8 cellular contexts compared by ENCODE assay signal in the genomic region with DNA sequence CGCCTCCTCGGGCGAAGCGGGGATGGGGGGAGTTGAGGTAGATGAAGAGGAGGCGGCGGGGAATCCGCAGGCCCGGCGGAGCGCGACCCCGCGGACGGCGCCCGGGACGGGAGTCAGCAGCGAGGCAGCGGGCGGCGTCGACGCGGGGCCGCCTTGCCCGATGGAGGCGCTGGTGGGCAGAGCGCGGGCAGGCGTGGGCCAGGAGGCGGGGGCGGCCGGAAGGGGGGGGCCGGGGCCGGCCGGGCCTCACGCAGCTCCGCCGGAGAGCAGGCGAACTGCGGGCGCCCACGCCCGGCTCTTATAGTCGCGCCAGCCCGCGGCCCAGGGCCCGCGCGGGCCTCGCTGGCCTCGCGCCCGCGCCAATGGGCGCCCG. TPM values are rescaled to one million over a fixed set of nuclear protein-coding genes. Genes with fewer than 3 reads are reported as not detected.
A peak's percentile ranks its signal among the peaks of the same experiment; 100 is the strongest.
DNase-seq lines count a peak whose midpoint lies in the region; ATAC-seq, FAIRE-seq and TF ChIP-seq lines count a peak whose summit lies in the region.

A gene with protein sequence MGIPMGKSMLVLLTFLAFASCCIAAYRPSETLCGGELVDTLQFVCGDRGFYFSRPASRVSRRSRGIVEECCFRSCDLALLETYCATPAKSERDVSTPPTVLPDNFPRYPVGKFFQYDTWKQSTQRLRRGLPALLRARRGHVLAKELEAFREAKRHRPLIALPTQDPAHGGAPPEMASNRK (minus strand): TSS at position 272 of the 373 bp plus-strand sequence. CDS start 3,866 bp downstream, outside the sequence.

- H3K79me2 ChIP-seq in parathyroid adenoma, result no peaks in the 10 kb centered on the region

- H3K27me3 ChIP-seq in Caco-2 (replicated peaks; ENCODE audit: control insufficient read depth, insufficient read depth, low read length) (no peaks in the 10 kb centered on the region; the same call in none of the 2 replicates), parathyroid adenoma (ENCODE audit: control insufficient read depth, insufficient read depth, low read length) (no peaks in the 10 kb centered on the region)

- CTCF ChIA-PET in Caco-2 (lab: Charles Lee), result interaction anchor here (0.7 to 2.9 kb wide), 4 partner anchors 12 to 486 kb away, joined by 3 to 28 read pairs (median 6); no protein-coding TSS in a partner anchor
- CTCF ChIA-PET in T-cell (lab: Charles Lee), result no interaction called here

- H3K36me3 Mint-ChIP-seq in Caco-2 (ENCODE audit: insufficient read depth, unreplicated experiment) (peaks cover 43% of the 10 kb centered on the region), T-cell (no peaks in the 10 kb centered on the region)

- DNase-seq in Caco-2 (peak in 1 of 2 experiments; percentile 79), T-cell (no peak), glomerular endothelial cell (ENCODE audit: extremely low read depth, low read depth, low spot score) (no peak), NCI-H128 (lab: John Stamatoyannopoulos, UW; ENCODE audit: unreplicated experiment) (no peak), NK-92 (lab: John Stamatoyannopoulos, UW; ENCODE audit: unreplicated experiment) (no peak), GM12892 (ENCODE audit: insufficient read length) (no peak)

- FAIRE-seq in GM12892 (lab: Jason Lieb, UNC), result no peak

- TF ChIP-seq POLR2A in GM12892 (IDR thresholded peaks at IDR 0.05; ENCODE audit: low read depth, low read length), result no peak

- intact Hi-C loops in Caco-2 (cut with micrococcal nuclease; ENCODE audit: unreplicated experiment), result no loop called here

- POLR2A ChIA-PET in Caco-2 (lab: Charles Lee) (interaction anchor here (0.6 to 1.3 kb wide), 3 partner anchors 63 to 529 kb away, joined by 3 to 4 read pairs (median 3); no protein-coding TSS in a partner anchor), T-cell (lab: Charles Lee) (no interaction called here)

- H3K27me3 Mint-ChIP-seq in Caco-2 (ENCODE audit: insufficient read depth, unreplicated experiment) (peaks cover 26% of the 10 kb centered on the region), T-cell (peaks cover 44 to 63% of the 10 kb centered on the region in 2 donors)

- H3K4me1 ChIP-seq in Caco-2 (peaks cover 21% of the 10 kb centered on the region), parathyroid adenoma (no peaks in the 10 kb centered on the region)

- no peaks in the 10 kb centered on the region for H3K9me3 Mint-ChIP-seq in Caco-2 (ENCODE audit: unreplicated experiment)
- no peaks in the 10 kb centered on the region for H3K9me3 Mint-ChIP-seq in T-cell

- H3K4me3 Mint-ChIP-seq in Caco-2 (ENCODE audit: unreplicated experiment) (peak within 1 kb of the TSS; percentile 84), T-cell (peak within 1 kb of the TSS; percentile 69 to 76 (median 74))

- ATAC-seq in T-cell (replicated peaks in 1 of 4) (peak; percentile 21 to 44 (median 30)), HG03135 (IDR thresholded peaks at IDR 0.05; ENCODE audit: unreplicated experiment) (no peak)

- H3K9ac ChIP-seq in parathyroid adenoma, result no peak within 1 kb of the TSS

- BruUV-seq in Caco-2 (replicated peaks; lab: Mats Ljungman, UMichigan), result no TSS peak

- peak in 1 of 2 experiments; percentile 18 for TF ChIP-seq CTCF in Caco-2 (IDR thresholded peaks at IDR 0.05; ENCODE audit: insufficient read depth in 1 of 2, low read depth in 1 of 2, low read length in 1 of 2, severe bottlenecking in 1 of 2, unreplicated experiment in 1 of 2)
- no peak for TF ChIP-seq CTCF in parathyroid adenoma (IDR thresholded peaks at IDR 0.05)

- H3K4me2 ChIP-seq in parathyroid adenoma (ENCODE audit: low read length), result peak within 1 kb of the TSS; percentile 38

- H3K36me3 ChIP-seq in Caco-2 (ENCODE audit: control insufficient read depth, insufficient read depth, low read length) (no peaks in the 10 kb centered on the region), parathyroid adenoma (ENCODE audit: control insufficient read depth, insufficient read depth, low read length) (no peaks in the 10 kb centered on the region)

- no peak within 1 kb of the TSS for H3K27ac ChIP-seq in parathyroid adenoma

- peak within 1 kb of the TSS; percentile 78 for H3K4me3 ChIP-seq in Caco-2 (ENCODE audit: low read depth, low read length)
- peak within 1 kb of the TSS; percentile 27 for H3K4me3 ChIP-seq in parathyroid adenoma (ENCODE audit: low read depth, low read length)

- H2AFZ ChIP-seq in parathyroid adenoma, result no peak within 1 kb of the TSS

- H3K4me1 Mint-ChIP-seq in Caco-2 (ENCODE audit: low read depth, unreplicated experiment) (peaks cover 17% of the 10 kb centered on the region), T-cell (peaks cover 0 to 20% (median 10%) of the 10 kb centered on the region in 3 donors)

- H3K9me3 ChIP-seq in Caco-2 (no peaks in the 10 kb centered on the region), parathyroid adenoma (ENCODE audit: control insufficient read depth, low read length) (no peaks in the 10 kb centered on the region)

- H3K27ac Mint-ChIP-seq in Caco-2 (ENCODE audit: unreplicated experiment) (peak within 1 kb of the TSS; percentile 30), T-cell (no peak within 1 kb of the TSS)

RNA-seq across cellular contexts. Expression of the gene that starts here (rescaled TPM):
- total RNA-seq in Caco-2 (2022), result 1,375 and 1,397 TPM in 2 replicates
- under 1 TPM in 4 of 5 donors, not detected in 1; 0.30 to 0.98 (median 0.60) TPM for total RNA-seq in T-cell
- 8.8 and 50.6 TPM in 2 replicates for total RNA-seq in glomerular endothelial cell
- not detected for polyA plus RNA-seq in GM12892 (2012; ENCODE audit: missing spikeins)

Comparison
In these comparisons a context has a peak if more than half of its experiments do, and no peak if none do; other contexts are left out.
1. RNA of the gene that starts here (total RNA-seq): 1,375 to 1,397 TPM in Caco-2; 8.8 to 50.6 TPM in glomerular endothelial cell and 0.30 to 0.98 TPM in T-cell; every median in the first group is over 10 times any median in the second.
2. Peak in ATAC-seq in T-cell; RNA of the gene not detected or under 1 TPM.